In genomic region chrX:108732630-108733321, GRCh38 we compare ENCODE assay signal across 19 cellular contexts. TPM values are rescaled to one million over a fixed set of nuclear protein-coding genes. Genes with fewer than 3 reads are reported as not detected.
A peak's percentile ranks its signal among the peaks of the same experiment; 100 is the strongest.
DNase-seq lines count a peak whose midpoint lies in the region; ATAC-seq, FAIRE-seq and TF ChIP-seq lines count a peak whose summit lies in the region.
"Had no signal": no experiment of that assay in that cellular context is flagged by ENCODE, and none has a peak within 500 bp of the region (broad histone marks: within the 10 kb centered on the region; RNA-seq: fewer than 3 reads in every experiment).

No MANE protein-coding gene starts in this region.

- H3K9me1 ChIP-seq in endothelial cell of umbilical vein (replicated peaks; ENCODE audit: control insufficient read depth, extremely low read depth, insufficient read depth, low read length), result no peaks in the 10 kb centered on the region

- peak overlapping the region; percentile 76 for H3K4me3 Mint-ChIP-seq in nephron progenitor cell
- H3K4me3 Mint-ChIP-seq: activated CD4-positive, alpha-beta T cell treated with anti-CD3 and anti-CD28 coated beads, Interleukin-2, amount 10 ng/mL, durations not matched to agents 7 days and 5 days; immature natural killer cell had no signal

- BruUV-seq in endothelial cell of umbilical vein (replicated peaks; lab: Mats Ljungman, UMichigan), result no TSS peak

- TF ChIP-seq POLR2A in endothelial cell of umbilical vein (IDR thresholded peaks at IDR 0.05; ENCODE audit: low read depth, low read length), result no peak
- no peak for TF ChIP-seq POLR2A in GM18505 (IDR thresholded peaks at IDR 0.05; ENCODE audit: borderline replicate concordance, extremely low read depth, insufficient read depth, insufficient read length)

- POLR2A ChIA-PET in endothelial cell of umbilical vein (lab: Charles Lee), result no interaction called here

- no peaks in the 10 kb centered on the region for H3K79me2 ChIP-seq in endothelial cell of umbilical vein (ENCODE audit: control insufficient read depth, insufficient read depth, low read length)

- intact Hi-C loops in endothelial cell of umbilical vein (cut with micrococcal nuclease), result no loop called here

- CTCF ChIA-PET in endothelial cell of umbilical vein (lab: Charles Lee), result interaction anchor here (1.6 kb wide), 1 partner anchor 33 kb away, joined by 6 read pairs; no protein-coding TSS in a partner anchor

- DNase-seq in Daoy (ENCODE audit: low read depth) (peak; percentile 7), endothelial cell of umbilical vein (ENCODE audit: low read depth, low spot score) (no peak), nephron progenitor cell (peak; percentile 58), cerebellum (ENCODE audit: low spot score) (no peak), DMS79 (lab: John Stamatoyannopoulos, UW) (no peak), MG63 (no peak)
- DNase-seq: activated CD4-positive, alpha-beta T cell treated with anti-CD3 and anti-CD28 coated beads, Interleukin-2, amount 10 ng/mL, durations not matched to agents 7 days and 5 days; activated T-cell treated with anti-CD3 and anti-CD28 coated beads, Interleukin-2, amount 50 U/mL, for 48 hours; immature natural killer cell; midbrain; NCI-H226; T-helper 1 cell had no signal

- no peaks in the 10 kb centered on the region for H3K36me3 ChIP-seq in HUES6 (ENCODE audit: control insufficient read depth, insufficient read depth, low read length)
- H3K36me3 ChIP-seq in endothelial cell of umbilical vein (ENCODE audit: control insufficient read depth in 2 of 2, extremely low read depth in 1 of 2, insufficient read depth in 2 of 2, low read length in 2 of 2), result no peaks in the 10 kb centered on the region
- H3K36me3 ChIP-seq in MG63, result no peaks in the 10 kb centered on the region
- H3K36me3 ChIP-seq: prostate gland, thoracic aorta had no signal

- no peak for ATAC-seq in GM18505 (IDR thresholded peaks at IDR 0.05; ENCODE audit: unreplicated experiment)

- H3K9me3 Mint-ChIP-seq in nephron progenitor cell, result peaks cover 6% of the 10 kb centered on the region
- H3K9me3 Mint-ChIP-seq: activated CD4-positive, alpha-beta T cell treated with anti-CD3 and anti-CD28 coated beads, Interleukin-2, amount 10 ng/mL, durations not matched to agents 7 days and 5 days had no signal

- peaks cover 50% of the 10 kb centered on the region for H3K4me1 ChIP-seq in HUES6 (ENCODE audit: control insufficient read depth, insufficient read depth, low read length)
- peaks cover 4% of the 10 kb centered on the region for H3K4me1 ChIP-seq in endothelial cell of umbilical vein (ENCODE audit: control insufficient read depth, extremely low read depth, insufficient read depth, low read length)
- H3K4me1 ChIP-seq: prostate gland had no signal

- H3K4me2 ChIP-seq in endothelial cell of umbilical vein (ENCODE audit: insufficient read depth, low read length), result no peak overlapping the region

- peaks cover 25% of the 10 kb centered on the region for H3K4me1 Mint-ChIP-seq in nephron progenitor cell
- H3K4me1 Mint-ChIP-seq: activated CD4-positive, alpha-beta T cell treated with anti-CD3 and anti-CD28 coated beads, Interleukin-2, amount 10 ng/mL, durations not matched to agents 7 days and 5 days; immature natural killer cell had no signal

- no peak overlapping the region for H3K27ac Mint-ChIP-seq in nephron progenitor cell
- H3K27ac Mint-ChIP-seq: activated CD4-positive, alpha-beta T cell treated with anti-CD3 and anti-CD28 coated beads, Interleukin-2, amount 10 ng/mL, durations not matched to agents 7 days and 5 days; immature natural killer cell had no signal

- peak overlapping the region; percentile 65 for H3K4me3 ChIP-seq in HUES6 (ENCODE audit: low read depth, low read length)
- H3K4me3 ChIP-seq in endothelial cell of umbilical vein (replicated peaks in 1 of 3; ENCODE audit: insufficient read depth in 1 of 3, low read depth in 1 of 3, low read length in 3 of 3), result no peak overlapping the region
- no peak overlapping the region for H3K4me3 ChIP-seq in MG63
- H3K4me3 ChIP-seq: prostate gland, thoracic aorta had no signal

- H3K9me3 ChIP-seq in HUES6 (ENCODE audit: control insufficient read depth, insufficient read depth, low read depth, low read length) (no peaks in the 10 kb centered on the region), endothelial cell of umbilical vein (replicated peaks; ENCODE audit: control insufficient read depth, insufficient read depth, low read length) (no peaks in the 10 kb centered on the region), MG63 (no peaks in the 10 kb centered on the region)
- H3K9me3 ChIP-seq: prostate gland, thoracic aorta had no signal

- H2AFZ ChIP-seq in endothelial cell of umbilical vein (ENCODE audit: low read depth, low read length), result no peak overlapping the region

- FAIRE-seq in endothelial cell of umbilical vein (lab: Jason Lieb, UNC), result peak; percentile 26
- FAIRE-seq: colon, D721Med had no signal

- no peaks in the 10 kb centered on the region for H4K20me1 ChIP-seq in endothelial cell of umbilical vein (replicated peaks; ENCODE audit: control insufficient read depth, extremely low read depth, insufficient read depth, low read length)

- H3K9ac ChIP-seq in HUES6 (ENCODE audit: low read length) (peak overlapping the region; percentile 57), endothelial cell of umbilical vein (replicated peaks; ENCODE audit: extremely low read depth, insufficient read depth, low read length) (no peak overlapping the region)

- TF ChIP-seq CTCF in endothelial cell of umbilical vein (IDR thresholded peaks at IDR 0.05; ENCODE audit: extremely low read depth in 1 of 2, insufficient read depth in 1 of 2, low read depth in 1 of 2, low read length in 2 of 2) (no peak), nephron progenitor cell (IDR thresholded peaks at IDR 0.05) (no peak)

- peaks cover 92% of the 10 kb centered on the region for H3K27me3 Mint-ChIP-seq in nephron progenitor cell (ENCODE audit: low read depth, poor library complexity)

- H3K27me3 ChIP-seq in HUES6 (ENCODE audit: control insufficient read depth, insufficient read depth, low read length), result peaks cover 63% of the 10 kb centered on the region
- H3K27me3 ChIP-seq in endothelial cell of umbilical vein (ENCODE audit: control insufficient read depth in 2 of 2, insufficient read depth in 2 of 2, low read length in 2 of 2), result peaks cover 45 to 73% of the 10 kb centered on the region in 2 experiments
- H3K27me3 ChIP-seq in MG63, result peaks cover 45% of the 10 kb centered on the region

- H3K27ac ChIP-seq in HUES6 (ENCODE audit: low read depth, low read length) (no peak overlapping the region), endothelial cell of umbilical vein (ENCODE audit: insufficient read depth, low read depth, low read length) (no peak overlapping the region)
- H3K27ac ChIP-seq: prostate gland, thoracic aorta had no signal

- no peaks in the 10 kb centered on the region for H3K36me3 Mint-ChIP-seq in nephron progenitor cell (ENCODE audit: low read depth)
- H3K36me3 Mint-ChIP-seq: immature natural killer cell had no signal

- dilution Hi-C loops in endothelial cell of umbilical vein (cut with MboI; ENCODE audit: extremely low pct_ligation_motif_present, low sequenced_read_pairs), result no loop called here

TF ChIP-seq in endothelial cell of umbilical vein, 7 proteins besides CTCF, POLR2A, EP300 and RAD21:
- no peak for TF ChIP-seq JUN (IDR thresholded peaks at IDR 0.05; ENCODE audit: borderline replicate concordance, insufficient read depth, insufficient read length, low read depth)
- TF ChIP-seq EZH2 (IDR thresholded peaks at IDR 0.05; ENCODE audit: borderline replicate concordance, low read depth, low read length, severe bottlenecking), result peak; percentile 84

RNA-seq across cellular contexts. Expression of gene IRS4, which starts 3.6 kb away (rescaled TPM):
- total RNA-seq in Daoy (2014; rRNA removed; shearing (Covaris generic)), result 0.03 TPM in 1 of 2 replicates, not detected in the other
- not detected in 2 replicates for total RNA-seq in endothelial cell of umbilical vein
- polyA plus RNA-seq in endothelial cell of umbilical vein, result 0.03 and 0.05 TPM in 2 replicates
- not detected in 2 replicates for polyA plus RNA-seq in endothelial cell of umbilical vein (2011; cell fraction: cytosol; rRNA removed)
- polyA plus RNA-seq in endothelial cell of umbilical vein (2011; cell fraction: nucleus; rRNA removed), result 0.03 TPM in 1 of 2 replicates, not detected in the other
- polyA plus RNA-seq in endothelial cell of umbilical vein (2012), result not detected in 2 replicates
- not detected in 2 replicates for polyA minus RNA-seq in endothelial cell of umbilical vein
- not detected for polyA minus RNA-seq in endothelial cell of umbilical vein (2011; cell fraction: cytosol; rRNA and poly(A)+ RNA removed)
- polyA minus RNA-seq in endothelial cell of umbilical vein (2011; cell fraction: nucleus; rRNA and poly(A)+ RNA removed), result 0.10 TPM in 1 of 2 replicates, not detected in the other
- total RNA-seq in cerebellum, result 6.9 TPM
- total RNA-seq in MG63 (2014; rRNA removed; shearing (Covaris generic); ENCODE audit: low replicate concordance), result not detected in 2 replicates
- total RNA-seq: activated CD4-positive, alpha-beta T cell treated with anti-CD3 and anti-CD28 coated beads, Interleukin-2, amount 10 ng/mL, durations not matched to agents 7 days and 5 days; fibroblast of lung; thoracic aorta had no signal
- polyA plus RNA-seq: fibroblast of lung, immature natural killer cell had no signal

Comparison
In these comparisons a context has a peak if more than half of its experiments do, and no peak if none do; other contexts are left out.
1. DNase-seq: peak in Daoy (single experiment) and nephron progenitor cell (single experiment); none in endothelial cell of umbilical vein (single experiment), cerebellum (single experiment), DMS79 (single experiment) and MG63 (single experiment).